ENCODE assay signal across 10 cellular contexts in the genomic region with DNA sequence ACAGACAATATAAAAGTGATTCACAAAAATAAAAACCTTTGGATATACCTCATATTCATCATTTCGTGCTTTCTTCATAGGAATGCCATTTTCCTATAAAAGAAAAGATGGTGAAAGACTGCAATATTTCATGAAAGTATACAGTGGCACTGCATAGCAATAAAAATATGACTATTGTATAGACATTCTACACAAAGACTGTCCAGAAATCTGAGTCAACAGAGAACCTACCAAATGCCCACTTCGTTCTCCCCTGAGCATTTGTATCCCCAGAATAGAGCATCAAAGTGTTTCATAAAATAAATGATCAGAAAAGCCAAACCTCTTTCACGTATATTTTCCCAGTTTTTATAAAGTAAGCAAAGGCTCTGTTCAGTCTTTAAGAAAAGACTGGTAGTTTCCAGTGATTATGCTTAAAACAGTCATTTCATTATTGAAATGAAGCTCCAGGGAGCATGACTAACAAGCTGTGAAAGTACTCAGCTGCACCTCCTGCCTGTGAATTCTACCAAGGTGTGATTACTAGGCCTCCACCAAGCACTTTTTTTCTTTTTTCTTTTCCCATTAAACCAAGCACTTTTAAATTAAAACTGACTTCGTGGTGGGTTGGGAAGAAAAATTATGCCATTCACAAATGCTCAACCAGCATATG. TPM values are rescaled to one million over a fixed set of nuclear protein-coding genes. Genes with fewer than 3 reads are reported as not detected.
A peak's percentile ranks its signal among the peaks of the same experiment; 100 is the strongest.
DNase-seq lines count a peak whose midpoint lies in the region; ATAC-seq and TF ChIP-seq lines count a peak whose summit lies in the region.
"Had no signal": no experiment of that assay in that cellular context is flagged by ENCODE, and none has a peak within 500 bp of the region (broad histone marks: within the 10 kb centered on the region; RNA-seq: fewer than 3 reads in every experiment).

No MANE protein-coding gene starts in this region.

- no peak for TF ChIP-seq CTCF in omental fat pad (IDR thresholded peaks at IDR 0.05)

- ATAC-seq in GM18511 (IDR thresholded peaks at IDR 0.05; ENCODE audit: unreplicated experiment) (peak; percentile 94), GM19455 (IDR thresholded peaks at IDR 0.05; ENCODE audit: unreplicated experiment) (peak; percentile 78), HG03045 (IDR thresholded peaks at IDR 0.05; ENCODE audit: unreplicated experiment) (peak; percentile 92), omental fat pad (ENCODE audit: low FRiP score) (no peak)
- ATAC-seq: K562, mucosa of descending colon had no signal

- DNase-seq in astrocyte of the hippocampus (ENCODE audit: low read depth, low spot score) (peak; percentile 17), GF-D8 (lab: John Stamatoyannopoulos, UW) (no peak), anterior cingulate cortex (lab: John Stamatoyannopoulos, UW) (no peak), omental fat pad (ENCODE audit: low spot score) (no peak), AG20443 (ENCODE audit: low spot score) (no peak)
- DNase-seq: mucosa of descending colon had no signal

RNA-seq across cellular contexts. Expression of a gene that starts 20.2 kb away (rescaled TPM):
- total RNA-seq in omental fat pad = 10 to 100 TPM; 35.9 to 82.9 (median 61.9) TPM
